ENCODE assay signal across 1 cellular context in the genomic region with DNA sequence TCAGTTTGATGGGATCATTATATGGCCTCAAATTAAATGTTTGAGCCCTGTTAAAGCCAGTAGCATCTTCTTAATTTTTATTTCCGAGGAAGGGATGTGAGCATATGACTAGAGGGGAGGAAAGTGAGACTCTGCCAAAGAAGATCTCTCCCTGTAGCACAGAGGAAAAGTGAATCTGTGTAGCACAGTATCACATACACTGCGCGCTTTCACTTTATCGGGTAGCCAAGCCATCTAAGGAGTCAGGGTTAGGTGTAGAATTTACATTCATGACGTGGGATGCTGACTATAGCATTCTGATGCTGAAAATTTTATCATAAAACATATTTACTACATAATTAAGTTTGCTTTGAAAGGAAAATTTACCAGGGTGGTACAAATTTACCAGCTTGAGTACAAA.
TF ChIP-seq lines count a peak whose summit lies in the region.

No MANE protein-coding gene starts in this region.

TF ChIP-seq in IMR-90, 13 proteins besides CTCF, POLR2A, EP300 and RAD21 (continued from another document):
- no peak for TF ChIP-seq RCOR1 (IDR thresholded peaks at IDR 0.05; ENCODE audit: insufficient replicate concordance, low read length)
- no peak for TF ChIP-seq CHD1 (IDR thresholded peaks at IDR 0.05; ENCODE audit: low read depth, low read length)
- TF ChIP-seq SMC3 (IDR thresholded peaks at IDR 0.05; ENCODE audit: low read depth, low read length): no peak
- TF ChIP-seq MAZ (IDR thresholded peaks at IDR 0.05; ENCODE audit: borderline replicate concordance, low read depth, low read length): no peak
- no peak for TF ChIP-seq FOS (IDR thresholded peaks at IDR 0.05; ENCODE audit: low read depth, low read length)
- no peak for TF ChIP-seq NFE2L2 (IDR thresholded peaks at IDR 0.05; ENCODE audit: low read depth, low read length)
- TF ChIP-seq RFX5 (IDR thresholded peaks at IDR 0.05; ENCODE audit: low read depth, low read length): no peak
- TF ChIP-seq, protein P1, sequence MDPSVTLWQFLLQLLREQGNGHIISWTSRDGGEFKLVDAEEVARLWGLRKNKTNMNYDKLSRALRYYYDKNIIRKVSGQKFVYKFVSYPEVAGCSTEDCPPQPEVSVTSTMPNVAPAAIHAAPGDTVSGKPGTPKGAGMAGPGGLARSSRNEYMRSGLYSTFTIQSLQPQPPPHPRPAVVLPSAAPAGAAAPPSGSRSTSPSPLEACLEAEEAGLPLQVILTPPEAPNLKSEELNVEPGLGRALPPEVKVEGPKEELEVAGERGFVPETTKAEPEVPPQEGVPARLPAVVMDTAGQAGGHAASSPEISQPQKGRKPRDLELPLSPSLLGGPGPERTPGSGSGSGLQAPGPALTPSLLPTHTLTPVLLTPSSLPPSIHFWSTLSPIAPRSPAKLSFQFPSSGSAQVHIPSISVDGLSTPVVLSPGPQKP (IDR thresholded peaks at IDR 0.05; ENCODE audit: borderline replicate concordance, low read depth, low read length): no peak
- no peak for TF ChIP-seq MXI1 (IDR thresholded peaks at IDR 0.05; ENCODE audit: borderline replicate concordance, low read depth, low read length)
- no peak for TF ChIP-seq BHLHE40 (IDR thresholded peaks at IDR 0.05; ENCODE audit: low read depth, low read length)
- TF ChIP-seq CEBPB (IDR thresholded peaks at IDR 0.05; ENCODE audit: low read depth, low read length): no peak
- no peak for TF ChIP-seq MAFK (IDR thresholded peaks at IDR 0.05; ENCODE audit: low read depth, low read length)
